In genomic region chrX:86154586-86154985, GRCh38 we compare ENCODE assay signal across 30 cellular contexts. TPM values are rescaled to one million over a fixed set of nuclear protein-coding genes. Genes with fewer than 3 reads are reported as not detected.
"Had no signal": no experiment of that assay in that cellular context is flagged by ENCODE, and none has a peak within 500 bp of the region (broad histone marks: within the 10 kb centered on the region; RNA-seq: fewer than 3 reads in every experiment).

No MANE protein-coding gene starts in this region.

- H3K36me3 ChIP-seq: ascending aorta, brain microvascular endothelial cell, cardiac muscle cell, Peyer's patch, SJCRH30 had no signal

- DNase-seq: activated CD4-positive, alpha-beta T cell treated with anti-CD3 and anti-CD28 coated beads for 48 hours; activated CD4-positive, alpha-beta T cell treated with anti-CD3 and anti-CD28 coated beads, Interleukin-2, amount 50 U/mL, for 4 hours; activated CD4-positive, CD25-positive, alpha-beta regulatory T cell treated with anti-CD3 and anti-CD28 coated beads, Interleukin-2, amount 50 U/mL, for 72 hours; activated CD8-positive, alpha-beta memory T cell treated with anti-CD3 and anti-CD28 coated beads, Interleukin-2, amount 10 ng/mL, durations not matched to agents 7 days and 5 days; activated effector memory CD4-positive, alpha-beta T cell treated with Interleukin-2 at 50 U/mL for 16 hours; activated naive CD4-positive, alpha-beta T cell; activated T-cell treated with anti-CD3 and anti-CD28 coated beads, Interleukin-2, amount 50 U/mL, for 24 hours; brain microvascular endothelial cell; IMR-90; Kasumi-1; KBM-7; NCI-H1105 treated with DMSO at 0.1 percent for 48 hours; NCI-H1436 treated with DMSO at 0.1 percent for 48 hours; NCI-H1930; NCI-H2171 treated with DMSO at 0.1 percent for 48 hours; NCI-H226; NCI-H774; NK-92 treated with Interleukin-12 subunit alpha and Interleukin-12 subunit beta, amount 100 ng/mL, for 24 hours; Peyer's patch; Right ventricle myocardium superior; SJCRH30; SK-N-SH; SW 1271 had no signal

- H3K4me1 Mint-ChIP-seq: activated CD8-positive, alpha-beta memory T cell treated with anti-CD3 and anti-CD28 coated beads, Interleukin-2, amount 10 ng/mL, durations not matched to agents 7 days and 5 days; activated naive CD4-positive, alpha-beta T cell treated with anti-CD3 and anti-CD28 coated beads, Interleukin-2, amount 50 U/mL, for 24 hours had no signal

- H3K27ac ChIP-seq: ascending aorta, brain microvascular endothelial cell, cardiac muscle cell, Peyer's patch, RWPE1, SJCRH30 had no signal

- H3K27ac Mint-ChIP-seq: activated CD8-positive, alpha-beta memory T cell treated with anti-CD3 and anti-CD28 coated beads, Interleukin-2, amount 10 ng/mL, durations not matched to agents 7 days and 5 days; activated naive CD4-positive, alpha-beta T cell treated with anti-CD3 and anti-CD28 coated beads, Interleukin-2, amount 50 U/mL, for 24 hours; activated T-cell treated with anti-CD3 and anti-CD28 coated beads, Interleukin-2, amount 50 U/mL, for 24 hours; activated T-helper 1 cell treated with anti-CD3 and anti-CD28 coated beads, Interleukin-12 subunit alpha, Interleukin-12 subunit beta, Interleukin-2, Interleukin-4 antibody, amounts not matched to agents 30 ng/mL and 10 ng/mL and 1 ng/mL, durations not matched to agents 14 hours and 24 hours and 36 hours; T-helper 1 cell treated with Interleukin-12 subunit alpha and Interleukin-12 subunit beta and Interleukin-4 antibody, amounts not matched to agents 30 μg/mL and 1 μg/mL, for 36 hours; WTC11 had no signal

- H3K4me1 ChIP-seq: ascending aorta, Peyer's patch, SJCRH30 had no signal

- H3K4me3 Mint-ChIP-seq: activated CD8-positive, alpha-beta memory T cell treated with anti-CD3 and anti-CD28 coated beads, Interleukin-2, amount 10 ng/mL, durations not matched to agents 7 days and 5 days; activated naive CD4-positive, alpha-beta T cell treated with anti-CD3 and anti-CD28 coated beads, Interleukin-2, amount 50 U/mL, for 24 hours; activated T-cell treated with anti-CD3 and anti-CD28 coated beads, Interleukin-2, amount 50 U/mL, for 24 hours; activated T-helper 1 cell treated with anti-CD3 and anti-CD28 coated beads, Interleukin-12 subunit alpha, Interleukin-12 subunit beta, Interleukin-2, Interleukin-4 antibody, amounts not matched to agents 30 ng/mL and 10 ng/mL and 1 ng/mL, durations not matched to agents 14 hours and 24 hours and 36 hours; T-helper 1 cell treated with Interleukin-12 subunit alpha and Interleukin-12 subunit beta and Interleukin-4 antibody, amounts not matched to agents 30 μg/mL and 1 μg/mL, for 36 hours; WTC11 had no signal

- H3K9me3 ChIP-seq: ascending aorta, Peyer's patch, SJCRH30, SK-N-SH had no signal

- H3K36me3 Mint-ChIP-seq: activated CD8-positive, alpha-beta memory T cell treated with anti-CD3 and anti-CD28 coated beads, Interleukin-2, amount 10 ng/mL, durations not matched to agents 7 days and 5 days; activated naive CD4-positive, alpha-beta T cell treated with anti-CD3 and anti-CD28 coated beads, Interleukin-2, amount 50 U/mL, for 24 hours; WTC11 had no signal

- H3K9me3 Mint-ChIP-seq: activated naive CD4-positive, alpha-beta T cell treated with anti-CD3 and anti-CD28 coated beads, Interleukin-2, amount 50 U/mL, for 24 hours; activated T-cell treated with anti-CD3 and anti-CD28 coated beads, Interleukin-2, amount 50 U/mL, for 24 hours; activated T-helper 1 cell treated with anti-CD3 and anti-CD28 coated beads, Interleukin-12 subunit alpha, Interleukin-12 subunit beta, Interleukin-2, Interleukin-4 antibody, amounts not matched to agents 30 ng/mL and 10 ng/mL and 1 ng/mL, durations not matched to agents 14 hours and 24 hours and 36 hours; T-helper 1 cell treated with Interleukin-12 subunit alpha and Interleukin-12 subunit beta and Interleukin-4 antibody, amounts not matched to agents 30 μg/mL and 1 μg/mL, for 36 hours; WTC11 had no signal

- H3K27me3 ChIP-seq: ascending aorta, brain microvascular endothelial cell, Peyer's patch, SJCRH30 had no signal

- H3K4me3 ChIP-seq: ascending aorta, cardiac muscle cell, Peyer's patch, SJCRH30 had no signal

RNA-seq across cellular contexts. Expression of gene DACH2, which starts 6.3 kb away (rescaled TPM):
- total RNA-seq: activated CD8-positive, alpha-beta memory T cell treated with anti-CD3 and anti-CD28 coated beads, Interleukin-2, amount 10 ng/mL, durations not matched to agents 7 days and 5 days; activated T-helper 1 cell treated with anti-CD3 and anti-CD28 coated beads, Interleukin-12 subunit alpha, Interleukin-12 subunit beta, Interleukin-2, Interleukin-4 antibody, amounts not matched to agents 30 ng/mL and 10 ng/mL and 1 ng/mL, durations not matched to agents 14 hours and 24 hours and 36 hours; ascending aorta; Right ventricle myocardium superior; SJCRH30 had no signal
- polyA plus RNA-seq: SK-N-SH had no signal
